In genomic region chr7:151981223-151981622, GRCh38 we compare ENCODE assay signal across 9 cellular contexts. TPM values are rescaled to one million over a fixed set of nuclear protein-coding genes. Genes with fewer than 3 reads are reported as not detected.
"Had no signal": no experiment of that assay in that cellular context is flagged by ENCODE, and none has a peak within 500 bp of the region (broad histone marks: within the 10 kb centered on the region; RNA-seq: fewer than 3 reads in every experiment).

No MANE protein-coding gene starts in this region.

- H3K27ac ChIP-seq: HL-60 had no signal

- DNase-seq: IMR-90, KBM-7, KG1 had no signal

- H3K4me3 ChIP-seq: K562 had no signal

- H3K4me3 Mint-ChIP-seq: IgD-negative memory B cell had no signal

- H3K9me3 Mint-ChIP-seq: IgD-negative memory B cell had no signal

- H3K27ac Mint-ChIP-seq: IgD-negative memory B cell had no signal

- ATAC-seq: HepG2, K562 had no signal

- H3K4me1 Mint-ChIP-seq: IgD-negative memory B cell had no signal

RNA-seq across cellular contexts. Expression of gene GALNTL5, which starts 25.0 kb away (rescaled TPM):
- total RNA-seq: HepG2, HT-29, HT1080, IMR-90, K562 had no signal
